ENCODE assay signal across 2 cellular contexts in the genomic region with DNA sequence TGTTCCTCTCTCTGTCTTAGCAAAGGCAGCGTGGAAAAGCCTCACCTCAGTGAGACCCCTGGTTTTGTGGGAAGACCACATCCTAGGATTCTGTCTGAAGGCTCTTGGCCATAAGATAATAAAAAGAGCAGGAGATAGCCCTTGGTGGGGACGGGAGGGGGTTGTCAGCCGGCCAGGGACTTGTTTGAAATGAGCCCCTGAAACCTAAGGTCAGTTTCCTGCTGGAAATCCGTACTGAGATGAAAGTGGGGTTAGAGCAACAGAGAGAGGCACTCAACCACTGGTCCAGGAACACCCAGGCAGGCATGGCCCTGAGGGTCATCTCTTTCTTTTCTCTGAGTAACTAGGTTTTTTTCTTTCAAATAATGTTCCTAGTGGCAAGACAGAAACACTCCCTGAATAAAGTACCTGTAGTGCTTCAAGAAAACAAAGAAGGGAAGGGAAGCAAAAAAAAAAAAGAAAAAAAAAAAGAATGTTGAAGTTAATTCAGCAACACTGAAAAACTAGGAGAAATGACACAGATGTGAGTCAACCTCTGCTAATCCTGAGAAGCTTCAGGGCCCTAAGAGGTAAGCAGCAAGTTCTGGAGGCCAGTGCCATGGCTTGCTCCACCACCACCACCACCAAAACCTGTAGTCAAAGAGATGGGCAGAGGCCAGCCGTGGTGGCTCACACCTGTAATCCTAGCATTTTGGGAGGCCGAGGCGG.
TF ChIP-seq lines count a peak whose summit lies in the region.

No MANE protein-coding gene starts in this region.

TF ChIP-seq in GM23338, 12 proteins besides CTCF, POLR2A, EP300 and RAD21 (continues in another document):
- TF ChIP-seq POLR2AphosphoS5 (IDR thresholded peaks at IDR 0.05; ENCODE audit: low read depth) (no peak), CREB1 (CRISPR knock-in tag; IDR thresholded peaks at IDR 0.05; ENCODE audit: low read depth) (no peak), REST (IDR thresholded peaks at IDR 0.05; ENCODE audit: unreplicated experiment) (no peak), ZNF114 (CRISPR knock-in tag; IDR thresholded peaks at IDR 0.05) (no peak), STAT1 (IDR thresholded peaks at IDR 0.05; ENCODE audit: unreplicated experiment) (no peak), ZNF462 (CRISPR knock-in tag; IDR thresholded peaks at IDR 0.05) (no peak), ZNF331 (CRISPR knock-in tag; IDR thresholded peaks at IDR 0.05; ENCODE audit: low read depth) (no peak)
- TF ChIP-seq, protein P1, sequence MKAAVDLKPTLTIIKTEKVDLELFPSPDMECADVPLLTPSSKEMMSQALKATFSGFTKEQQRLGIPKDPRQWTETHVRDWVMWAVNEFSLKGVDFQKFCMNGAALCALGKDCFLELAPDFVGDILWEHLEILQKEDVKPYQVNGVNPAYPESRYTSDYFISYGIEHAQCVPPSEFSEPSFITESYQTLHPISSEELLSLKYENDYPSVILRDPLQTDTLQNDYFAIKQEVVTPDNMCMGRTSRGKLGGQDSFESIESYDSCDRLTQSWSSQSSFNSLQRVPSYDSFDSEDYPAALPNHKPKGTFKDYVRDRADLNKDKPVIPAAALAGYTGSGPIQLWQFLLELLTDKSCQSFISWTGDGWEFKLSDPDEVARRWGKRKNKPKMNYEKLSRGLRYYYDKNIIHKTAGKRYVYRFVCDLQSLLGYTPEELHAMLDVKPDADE (IDR thresholded peaks at IDR 0.05): no peak

TF ChIP-seq in WTC11, 78 proteins besides CTCF, POLR2A, EP300 and RAD21:
- TF ChIP-seq E2F4 (CRISPR knock-in tag; IDR thresholded peaks at IDR 0.05; ENCODE audit: borderline replicate concordance, low read depth) (no peak), GABPB1 (CRISPR knock-in tag; IDR thresholded peaks at IDR 0.05) (no peak), ZNF416 (CRISPR knock-in tag; IDR thresholded peaks at IDR 0.05) (no peak), ESRRA (CRISPR knock-in tag; IDR thresholded peaks at IDR 0.05; ENCODE audit: borderline replicate concordance) (no peak), ZNF121 (CRISPR knock-in tag; IDR thresholded peaks at IDR 0.05) (no peak), JUN (CRISPR knock-in tag; IDR thresholded peaks at IDR 0.05) (no peak), NFATC4 (CRISPR knock-in tag; IDR thresholded peaks at IDR 0.05) (no peak), RORB (CRISPR knock-in tag; IDR thresholded peaks at IDR 0.05) (no peak), RELA (CRISPR knock-in tag; IDR thresholded peaks at IDR 0.05; ENCODE audit: borderline replicate concordance) (no peak), IRF2 (CRISPR knock-in tag; IDR thresholded peaks at IDR 0.05; ENCODE audit: borderline replicate concordance, low read depth) (no peak), HMGA2 (CRISPR knock-in tag; IDR thresholded peaks at IDR 0.05) (no peak), IRF1 (CRISPR knock-in tag; IDR thresholded peaks at IDR 0.05) (no peak)
- TF ChIP-seq, protein P2, sequence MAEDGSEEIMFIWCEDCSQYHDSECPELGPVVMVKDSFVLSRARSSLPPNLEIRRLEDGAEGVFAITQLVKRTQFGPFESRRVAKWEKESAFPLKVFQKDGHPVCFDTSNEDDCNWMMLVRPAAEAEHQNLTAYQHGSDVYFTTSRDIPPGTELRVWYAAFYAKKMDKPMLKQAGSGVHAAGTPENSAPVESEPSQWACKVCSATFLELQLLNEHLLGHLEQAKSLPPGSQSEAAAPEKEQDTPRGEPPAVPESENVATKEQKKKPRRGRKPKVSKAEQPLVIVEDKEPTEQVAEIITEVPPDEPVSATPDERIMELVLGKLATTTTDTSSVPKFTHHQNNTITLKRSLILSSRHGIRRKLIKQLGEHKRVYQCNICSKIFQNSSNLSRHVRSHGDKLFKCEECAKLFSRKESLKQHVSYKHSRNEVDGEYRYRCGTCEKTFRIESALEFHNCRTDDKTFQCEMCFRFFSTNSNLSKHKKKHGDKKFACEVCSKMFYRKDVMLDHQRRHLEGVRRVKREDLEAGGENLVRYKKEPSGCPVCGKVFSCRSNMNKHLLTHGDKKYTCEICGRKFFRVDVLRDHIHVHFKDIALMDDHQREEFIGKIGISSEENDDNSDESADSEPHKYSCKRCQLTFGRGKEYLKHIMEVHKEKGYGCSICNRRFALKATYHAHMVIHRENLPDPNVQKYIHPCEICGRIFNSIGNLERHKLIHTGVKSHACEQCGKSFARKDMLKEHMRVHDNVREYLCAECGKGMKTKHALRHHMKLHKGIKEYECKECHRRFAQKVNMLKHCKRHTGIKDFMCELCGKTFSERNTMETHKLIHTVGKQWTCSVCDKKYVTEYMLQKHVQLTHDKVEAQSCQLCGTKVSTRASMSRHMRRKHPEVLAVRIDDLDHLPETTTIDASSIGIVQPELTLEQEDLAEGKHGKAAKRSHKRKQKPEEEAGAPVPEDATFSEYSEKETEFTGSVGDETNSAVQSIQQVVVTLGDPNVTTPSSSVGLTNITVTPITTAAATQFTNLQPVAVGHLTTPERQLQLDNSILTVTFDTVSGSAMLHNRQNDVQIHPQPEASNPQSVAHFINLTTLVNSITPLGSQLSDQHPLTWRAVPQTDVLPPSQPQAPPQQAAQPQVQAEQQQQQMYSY (CRISPR knock-in tag; IDR thresholded peaks at IDR 0.05): no peak
- TF ChIP-seq, protein P3, sequence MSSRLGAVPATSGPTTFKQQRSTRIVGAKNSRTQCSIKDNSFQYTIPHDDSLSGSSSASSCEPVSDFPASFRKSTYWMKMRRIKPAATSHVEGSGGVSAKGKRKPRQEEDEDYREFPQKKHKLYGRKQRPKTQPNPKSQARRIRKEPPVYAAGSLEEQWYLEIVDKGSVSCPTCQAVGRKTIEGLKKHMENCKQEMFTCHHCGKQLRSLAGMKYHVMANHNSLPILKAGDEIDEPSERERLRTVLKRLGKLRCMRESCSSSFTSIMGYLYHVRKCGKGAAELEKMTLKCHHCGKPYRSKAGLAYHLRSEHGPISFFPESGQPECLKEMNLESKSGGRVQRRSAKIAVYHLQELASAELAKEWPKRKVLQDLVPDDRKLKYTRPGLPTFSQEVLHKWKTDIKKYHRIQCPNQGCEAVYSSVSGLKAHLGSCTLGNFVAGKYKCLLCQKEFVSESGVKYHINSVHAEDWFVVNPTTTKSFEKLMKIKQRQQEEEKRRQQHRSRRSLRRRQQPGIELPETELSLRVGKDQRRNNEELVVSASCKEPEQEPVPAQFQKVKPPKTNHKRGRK (CRISPR knock-in tag; IDR thresholded peaks at IDR 0.05; ENCODE audit: borderline replicate concordance): no peak
- TF ChIP-seq, protein P4, sequence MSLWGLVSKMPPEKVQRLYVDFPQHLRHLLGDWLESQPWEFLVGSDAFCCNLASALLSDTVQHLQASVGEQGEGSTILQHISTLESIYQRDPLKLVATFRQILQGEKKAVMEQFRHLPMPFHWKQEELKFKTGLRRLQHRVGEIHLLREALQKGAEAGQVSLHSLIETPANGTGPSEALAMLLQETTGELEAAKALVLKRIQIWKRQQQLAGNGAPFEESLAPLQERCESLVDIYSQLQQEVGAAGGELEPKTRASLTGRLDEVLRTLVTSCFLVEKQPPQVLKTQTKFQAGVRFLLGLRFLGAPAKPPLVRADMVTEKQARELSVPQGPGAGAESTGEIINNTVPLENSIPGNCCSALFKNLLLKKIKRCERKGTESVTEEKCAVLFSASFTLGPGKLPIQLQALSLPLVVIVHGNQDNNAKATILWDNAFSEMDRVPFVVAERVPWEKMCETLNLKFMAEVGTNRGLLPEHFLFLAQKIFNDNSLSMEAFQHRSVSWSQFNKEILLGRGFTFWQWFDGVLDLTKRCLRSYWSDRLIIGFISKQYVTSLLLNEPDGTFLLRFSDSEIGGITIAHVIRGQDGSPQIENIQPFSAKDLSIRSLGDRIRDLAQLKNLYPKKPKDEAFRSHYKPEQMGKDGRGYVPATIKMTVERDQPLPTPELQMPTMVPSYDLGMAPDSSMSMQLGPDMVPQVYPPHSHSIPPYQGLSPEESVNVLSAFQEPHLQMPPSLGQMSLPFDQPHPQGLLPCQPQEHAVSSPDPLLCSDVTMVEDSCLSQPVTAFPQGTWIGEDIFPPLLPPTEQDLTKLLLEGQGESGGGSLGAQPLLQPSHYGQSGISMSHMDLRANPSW (CRISPR knock-in tag; conservative IDR thresholded peaks at IDR 0.05; ENCODE audit: low read depth): no peak
- TF ChIP-seq, protein P5, sequence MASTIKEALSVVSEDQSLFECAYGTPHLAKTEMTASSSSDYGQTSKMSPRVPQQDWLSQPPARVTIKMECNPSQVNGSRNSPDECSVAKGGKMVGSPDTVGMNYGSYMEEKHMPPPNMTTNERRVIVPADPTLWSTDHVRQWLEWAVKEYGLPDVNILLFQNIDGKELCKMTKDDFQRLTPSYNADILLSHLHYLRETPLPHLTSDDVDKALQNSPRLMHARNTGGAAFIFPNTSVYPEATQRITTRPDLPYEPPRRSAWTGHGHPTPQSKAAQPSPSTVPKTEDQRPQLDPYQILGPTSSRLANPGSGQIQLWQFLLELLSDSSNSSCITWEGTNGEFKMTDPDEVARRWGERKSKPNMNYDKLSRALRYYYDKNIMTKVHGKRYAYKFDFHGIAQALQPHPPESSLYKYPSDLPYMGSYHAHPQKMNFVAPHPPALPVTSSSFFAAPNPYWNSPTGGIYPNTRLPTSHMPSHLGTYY (CRISPR knock-in tag; IDR thresholded peaks at IDR 0.05): no peak
- TF ChIP-seq, protein P6, sequence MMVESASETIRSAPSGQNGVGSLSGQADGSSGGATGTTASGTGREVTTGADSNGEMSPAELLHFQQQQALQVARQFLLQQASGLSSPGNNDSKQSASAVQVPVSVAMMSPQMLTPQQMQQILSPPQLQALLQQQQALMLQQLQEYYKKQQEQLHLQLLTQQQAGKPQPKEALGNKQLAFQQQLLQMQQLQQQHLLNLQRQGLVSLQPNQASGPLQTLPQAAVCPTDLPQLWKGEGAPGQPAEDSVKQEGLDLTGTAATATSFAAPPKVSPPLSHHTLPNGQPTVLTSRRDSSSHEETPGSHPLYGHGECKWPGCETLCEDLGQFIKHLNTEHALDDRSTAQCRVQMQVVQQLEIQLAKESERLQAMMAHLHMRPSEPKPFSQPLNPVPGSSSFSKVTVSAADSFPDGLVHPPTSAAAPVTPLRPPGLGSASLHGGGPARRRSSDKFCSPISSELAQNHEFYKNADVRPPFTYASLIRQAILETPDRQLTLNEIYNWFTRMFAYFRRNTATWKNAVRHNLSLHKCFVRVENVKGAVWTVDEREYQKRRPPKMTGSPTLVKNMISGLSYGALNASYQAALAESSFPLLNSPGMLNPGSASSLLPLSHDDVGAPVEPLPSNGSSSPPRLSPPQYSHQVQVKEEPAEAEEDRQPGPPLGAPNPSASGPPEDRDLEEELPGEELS (CRISPR knock-in tag; IDR thresholded peaks at IDR 0.05): no peak
- TF ChIP-seq, protein P7, sequence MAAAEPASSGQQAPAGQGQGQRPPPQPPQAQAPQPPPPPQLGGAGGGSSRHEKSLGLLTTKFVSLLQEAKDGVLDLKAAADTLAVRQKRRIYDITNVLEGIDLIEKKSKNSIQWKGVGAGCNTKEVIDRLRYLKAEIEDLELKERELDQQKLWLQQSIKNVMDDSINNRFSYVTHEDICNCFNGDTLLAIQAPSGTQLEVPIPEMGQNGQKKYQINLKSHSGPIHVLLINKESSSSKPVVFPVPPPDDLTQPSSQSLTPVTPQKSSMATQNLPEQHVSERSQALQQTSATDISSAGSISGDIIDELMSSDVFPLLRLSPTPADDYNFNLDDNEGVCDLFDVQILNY (CRISPR knock-in tag; IDR thresholded peaks at IDR 0.05): no peak
